Comparison of ENCODE assay signal across 8 cellular contexts in the genomic region with DNA sequence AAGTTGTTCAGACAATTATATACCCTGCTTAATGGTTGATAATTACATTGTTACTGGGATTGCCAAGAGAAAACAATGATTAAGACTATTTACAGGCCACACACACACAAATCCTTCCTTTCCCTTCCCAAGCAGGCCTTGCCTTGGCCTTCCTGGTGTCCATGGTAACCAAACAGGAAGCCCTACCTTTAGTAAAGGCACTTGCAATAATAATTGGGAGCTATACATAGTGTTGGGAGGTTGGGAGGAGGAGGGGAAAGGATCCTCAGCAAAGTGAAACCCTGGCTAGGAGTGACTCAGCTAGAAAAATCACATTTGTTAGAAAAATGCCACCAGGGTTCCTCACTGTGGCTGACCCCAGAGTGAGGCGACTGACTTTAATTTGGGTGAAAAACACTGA.
DNase-seq lines count a peak whose midpoint lies in the region; ATAC-seq and TF ChIP-seq lines count a peak whose summit lies in the region.

No MANE protein-coding gene starts in this region.

- H3K36me3 Mint-ChIP-seq in activated CD8-positive, alpha-beta memory T cell treated with anti-CD3 and anti-CD28 coated beads, Interleukin-2, amount 10 ng/mL, durations not matched to agents 7 days and 5 days: peaks cover 2% of the 10 kb centered on the region

- CTCF ChIA-PET in activated CD8-positive, alpha-beta memory T cell treated with anti-CD3 and anti-CD28 coated beads, Interleukin-2, amount 10 ng/mL, durations not matched to agents 7 days and 5 days (lab: Charles Lee): no interaction called here

- no peaks in the 10 kb centered on the region for H3K27me3 ChIP-seq in lower lobe of right lung (ENCODE audit: low read depth)
- H3K27me3 ChIP-seq in MG63: no peaks in the 10 kb centered on the region

- no peak overlapping the region for H3K4me3 ChIP-seq in lower lobe of right lung
- H3K4me3 ChIP-seq in MG63: no peak overlapping the region

- H3K27ac Mint-ChIP-seq in activated CD8-positive, alpha-beta memory T cell treated with anti-CD3 and anti-CD28 coated beads, Interleukin-2, amount 10 ng/mL, durations not matched to agents 7 days and 5 days: no peak overlapping the region

- peaks cover 71% of the 10 kb centered on the region for H3K27me3 Mint-ChIP-seq in activated CD8-positive, alpha-beta memory T cell treated with anti-CD3 and anti-CD28 coated beads, Interleukin-2, amount 10 ng/mL, durations not matched to agents 7 days and 5 days

- H3K4me1 ChIP-seq in lower lobe of right lung: peaks cover 19% of the 10 kb centered on the region

- intact Hi-C loops in lower lobe of right lung (cut with DNase I): no loop called here

- TF ChIP-seq CTCF in lower lobe of right lung (IDR thresholded peaks at IDR 0.05): no peak

- H3K9me3 Mint-ChIP-seq in activated CD8-positive, alpha-beta memory T cell treated with anti-CD3 and anti-CD28 coated beads, Interleukin-2, amount 10 ng/mL, durations not matched to agents 7 days and 5 days (ENCODE audit: low read depth): no peaks in the 10 kb centered on the region

- H3K27ac ChIP-seq in lower lobe of right lung: peak overlapping the region; percentile 46

- H3K4me3 Mint-ChIP-seq in activated CD8-positive, alpha-beta memory T cell treated with anti-CD3 and anti-CD28 coated beads, Interleukin-2, amount 10 ng/mL, durations not matched to agents 7 days and 5 days: no peak overlapping the region

- peak; percentile 62 for DNase-seq in AG20443 (ENCODE audit: low spot score)
- DNase-seq in NCI-H1092 treated with DMSO at 0.1 percent for 48 hours (lab: John Stamatoyannopoulos, UW): peak; percentile 15
- peak; percentile 67 for DNase-seq in astrocyte of the hippocampus (ENCODE audit: low read depth, low spot score)
- DNase-seq in lower lobe of right lung: no peak
- no peak for DNase-seq in MG63
- DNase-seq in activated CD8-positive, alpha-beta memory T cell treated with anti-CD3 and anti-CD28 coated beads, Interleukin-2, amount 10 ng/mL, durations not matched to agents 7 days and 5 days: no peak

- H3K36me3 ChIP-seq in lower lobe of right lung (no peaks in the 10 kb centered on the region), MG63 (no peaks in the 10 kb centered on the region)

- H3K4me1 Mint-ChIP-seq in activated CD8-positive, alpha-beta memory T cell treated with anti-CD3 and anti-CD28 coated beads, Interleukin-2, amount 10 ng/mL, durations not matched to agents 7 days and 5 days: peaks cover 31% of the 10 kb centered on the region

- H3K9me3 ChIP-seq in lower lobe of right lung (no peaks in the 10 kb centered on the region), MG63 (no peaks in the 10 kb centered on the region)

- ATAC-seq in lower lobe of right lung (peak; percentile 70 to 78), HG03175 (IDR thresholded peaks at IDR 0.05; ENCODE audit: unreplicated experiment) (no peak), GM21737 (IDR thresholded peaks at IDR 0.05; ENCODE audit: unreplicated experiment) (no peak)
- ATAC-seq in activated CD8-positive, alpha-beta memory T cell treated with anti-CD3 and anti-CD28 coated beads, Interleukin-2, amount 10 ng/mL, durations not matched to agents 7 days and 5 days: no peak

Comparison
In these comparisons a context has a peak if more than half of its experiments do, and no peak if none do; other contexts are left out.
1. DNase-seq: peak in AG20443 (single experiment), NCI-H1092 treated with DMSO at 0.1 percent for 48 hours (single experiment) and astrocyte of the hippocampus (single experiment); none in lower lobe of right lung (single experiment), MG63 (single experiment) and activated CD8-positive, alpha-beta memory T cell treated with anti-CD3 and anti-CD28 coated beads, Interleukin-2, amount 10 ng/mL, durations not matched to agents 7 days and 5 days (single experiment).
2. ATAC-seq: peak in lower lobe of right lung (2 of 2); none in HG03175 (single experiment), GM21737 (single experiment) and activated CD8-positive, alpha-beta memory T cell treated with anti-CD3 and anti-CD28 coated beads, Interleukin-2, amount 10 ng/mL, durations not matched to agents 7 days and 5 days (single experiment).